Comparison of ENCODE assay signal across 30 cellular contexts in the genomic region with DNA sequence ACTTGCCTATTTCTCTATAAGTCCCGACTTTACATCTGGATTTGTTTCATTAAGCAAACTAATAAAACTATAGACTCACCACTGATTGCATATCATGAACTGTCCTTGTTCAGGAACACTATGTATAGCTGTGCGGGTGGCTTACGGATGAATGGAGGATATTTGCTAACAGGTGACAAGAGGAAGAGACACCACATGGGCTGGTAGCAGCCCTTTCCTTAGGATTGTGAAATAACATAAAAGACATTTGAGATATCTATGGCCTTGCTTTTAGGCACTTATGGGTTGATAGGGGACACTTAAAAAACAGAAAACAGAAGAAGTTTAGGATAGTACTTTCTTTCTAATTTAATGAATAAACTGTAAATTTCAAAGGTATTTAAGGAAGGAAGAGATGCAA. TPM values are rescaled to one million over a fixed set of nuclear protein-coding genes. Genes with fewer than 3 reads are reported as not detected.
"Had no signal": no experiment of that assay in that cellular context is flagged by ENCODE, and none has a peak within 500 bp of the region (broad histone marks: within the 10 kb centered on the region; RNA-seq: fewer than 3 reads in every experiment).

No MANE protein-coding gene starts in this region.

- DNase-seq: activated CD4-positive, alpha-beta T cell treated with anti-CD3 and anti-CD28 coated beads for 36 hours; activated CD4-positive, alpha-beta T cell treated with anti-CD3 and anti-CD28 coated beads, Interleukin-2, amount 10 ng/mL, durations not matched to agents 7 days and 5 days; activated CD4-positive, alpha-beta T cell treated with anti-CD3 and anti-CD28 coated beads, Interleukin-2, amount 50 U/mL, for 48 hours; activated CD8-positive, alpha-beta T cell treated with anti-CD3 and anti-CD28 coated beads, Interleukin-2, amount 10 ng/mL, durations not matched to agents 7 days and 5 days; activated gamma-delta T cell; activated naive CD4-positive, alpha-beta T cell treated with Interleukin-2 at 50 U/mL for 16 hours; activated naive CD8-positive, alpha-beta T cell treated with anti-CD3 and anti-CD28 coated beads, Interleukin-2, amount 10 ng/mL, durations not matched to agents 7 days and 5 days; activated T-cell treated with anti-CD3 and anti-CD28 coated beads, Interleukin-2, amount 50 U/mL, for 24 hours; amygdala; Karpas-422; NCI-H1105; NCI-H1417 treated with DMSO at 0.1 percent for 48 hours; NCI-H187 treated with DMSO at 0.1 percent for 48 hours; NCI-H2081; NCI-H2171 treated with DMSO at 0.1 percent for 48 hours; NCI-H226; NCI-H446 treated with DMSO at 0.1 percent for 48 hours; NCI-H524; Right ventricle myocardium superior; T1000 had no signal

- H3K36me3 ChIP-seq: ascending aorta, cardiac muscle cell, SJCRH30 had no signal

- H3K27me3 ChIP-seq: ascending aorta, cardiac muscle cell, SJCRH30 had no signal

- H3K4me3 ChIP-seq: ascending aorta, cardiac muscle cell, SJCRH30, SK-N-MC had no signal

- H3K9me3 ChIP-seq: ascending aorta, SJCRH30 had no signal

- ATAC-seq: activated CD4-positive, alpha-beta T cell treated with anti-CD3 and anti-CD28 coated beads for 36 hours; activated CD4-positive, CD25-positive, alpha-beta regulatory T cell treated with anti-CD3 and anti-CD28 coated beads, Interleukin-2, amount 50 U/mL, for 24 hours; activated CD8-positive, alpha-beta T cell treated with anti-CD3 and anti-CD28 coated beads, Interleukin-2, amount 10 ng/mL, durations not matched to agents 7 days and 5 days; WTC11 had no signal

- H3K27ac ChIP-seq: ascending aorta, cardiac muscle cell, SJCRH30, SK-N-MC had no signal

RNA-seq across cellular contexts. Expression of gene CAP2, which starts 5.0 kb away (rescaled TPM):
- total RNA-seq: activated CD4-positive, alpha-beta T cell treated with anti-CD3 and anti-CD28 coated beads for 36 hours; activated CD4-positive, alpha-beta T cell treated with anti-CD3 and anti-CD28 coated beads, Interleukin-2, amount 10 ng/mL, durations not matched to agents 7 days and 5 days; activated CD8-positive, alpha-beta T cell treated with anti-CD3 and anti-CD28 coated beads, Interleukin-2, amount 10 ng/mL, durations not matched to agents 7 days and 5 days; activated naive CD8-positive, alpha-beta T cell treated with anti-CD3 and anti-CD28 coated beads, Interleukin-2, amount 10 ng/mL, durations not matched to agents 7 days and 5 days; activated T-helper 2 cell treated with anti-CD3 and anti-CD28 coated beads, Interferon-gamma antibody, Interleukin-2, Interleukin-4, amounts not matched to agents 10 μg/mL and 5 μg/mL and 100 μg/mL, durations not matched to agents 14 hours and 24 hours and 36 hours; OCI-LY7; T-helper 1 cell treated with Interleukin-12 subunit alpha and Interleukin-12 subunit beta and Interleukin-4 antibody, amounts not matched to agents 30 ng/mL and 1 ng/mL, for 36 hours; T-helper 2 cell treated with Interferon-gamma antibody and Interleukin-4, amounts not matched to agents 100 ng/mL and 5 ng/mL, for 36 hours had no signal
